Comparison of ENCODE assay signal across 29 cellular contexts in the genomic region with DNA sequence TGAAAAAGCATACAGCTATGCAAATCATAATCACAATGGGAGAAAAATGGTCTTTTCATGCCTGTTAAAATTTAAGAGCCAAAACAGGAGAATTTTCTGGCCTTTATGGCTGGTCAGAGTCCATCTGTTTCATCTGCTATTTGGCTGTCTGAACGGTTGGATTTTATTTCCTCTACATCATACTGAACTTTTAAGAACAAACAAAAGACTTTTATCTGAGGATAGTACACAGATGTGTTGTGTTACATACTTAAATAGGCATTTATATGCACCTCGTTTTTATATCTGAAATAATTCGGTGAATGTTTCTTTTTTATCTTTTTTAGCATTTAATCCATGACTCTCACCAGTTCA.
"Had no signal": no experiment of that assay in that cellular context is flagged by ENCODE, and none has a peak within 500 bp of the region (broad histone marks: within the 10 kb centered on the region; RNA-seq: fewer than 3 reads in every experiment).

No MANE protein-coding gene starts in this region.

- DNase-seq: activated CD4-positive, alpha-beta memory T cell treated with anti-CD3 and anti-CD28 coated beads, Interleukin-2, amount 10 ng/mL, durations not matched to agents 7 days and 5 days; activated CD4-positive, alpha-beta T cell treated with anti-CD3 and anti-CD28 coated beads for 36 hours; activated CD4-positive, alpha-beta T cell treated with anti-CD3 and anti-CD28 coated beads, Interleukin-2, amount 50 U/mL, for 1 hour; activated CD4-positive, CD25-positive, alpha-beta regulatory T cell; activated gamma-delta T cell treated with Interleukin-2 at 50 U/mL for 16 hours; activated naive CD4-positive, alpha-beta T cell treated with anti-CD3 and anti-CD28 coated beads, Interleukin-2, amount 10 ng/mL, durations not matched to agents 7 days and 5 days; activated naive CD8-positive, alpha-beta T cell treated with anti-CD3 and anti-CD28 coated beads for 36 hours; activated T-cell treated with anti-CD3 and anti-CD28 coated beads for 4 hours; activated T-cell treated with anti-CD3 and anti-CD28 coated beads, Interleukin-2, amount 50 U/mL, for 72 hours; brain microvascular endothelial cell; KG1; NCI-H1092; NCI-H1417; NCI-H1694; NCI-H2029; NCI-H2107; NCI-H2171 treated with DMSO at 0.1 percent for 48 hours; NCI-H345; NCI-H510A; NCI-H526 treated with DMSO at 0.1 percent for 48 hours; PC-3; SHP77 treated with DMSO at 0.1 percent for 48 hours; T-cell; T-helper 2 cell; T1000 had no signal

- H3K27me3 ChIP-seq: brain microvascular endothelial cell, cardiac muscle cell had no signal

- ATAC-seq: activated CD4-positive, alpha-beta T cell treated with anti-CD3 and anti-CD28 coated beads for 36 hours; activated T-cell treated with anti-CD3 and anti-CD28 coated beads, Interleukin-2, amount 50 U/mL, for 72 hours; PC-3; T-cell had no signal

- H3K36me3 ChIP-seq: brain microvascular endothelial cell, cardiac muscle cell had no signal

- H3K4me3 ChIP-seq: cardiac muscle cell had no signal

- H3K27ac ChIP-seq: brain microvascular endothelial cell, cardiac muscle cell, VCaP had no signal

- FAIRE-seq: RCC 7860, TTC549 had no signal
